In the genomic region with DNA sequence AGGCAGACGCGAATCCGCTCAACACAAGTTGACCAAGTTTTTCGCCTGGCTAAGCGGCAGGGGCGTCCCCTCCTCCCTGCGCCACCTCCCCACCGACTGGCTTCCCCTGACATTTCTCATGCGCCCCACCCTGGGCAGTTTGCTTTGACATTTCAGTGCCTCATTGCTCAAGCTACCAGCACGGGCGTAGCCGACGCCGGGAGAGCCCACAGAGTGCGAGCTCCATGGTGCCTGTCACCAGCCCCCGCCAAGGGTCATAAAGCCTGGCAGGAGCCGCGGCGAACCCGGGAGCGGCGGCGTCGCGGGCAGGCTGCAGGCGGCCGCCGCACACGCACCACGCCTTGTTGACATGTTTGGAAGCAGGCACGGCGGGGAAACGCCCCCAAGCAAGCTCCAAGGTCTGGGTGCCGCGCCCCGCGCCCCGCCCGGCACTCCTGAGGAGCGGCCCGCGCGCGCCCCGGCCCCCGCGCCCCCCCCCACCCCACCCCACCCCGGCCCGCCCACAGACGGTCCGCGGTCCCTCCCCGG, we compare ENCODE assay signal across 8 cellular contexts. TPM values are rescaled to one million over a fixed set of nuclear protein-coding genes. Genes with fewer than 3 reads are reported as not detected.
DNase-seq lines count a peak whose midpoint lies in the region; ATAC-seq and TF ChIP-seq lines count a peak whose summit lies in the region.

No MANE protein-coding gene starts in this region.

- dilution Hi-C loops in IMR-90 (cut with HindIII; ENCODE audit: low sequenced_read_pairs, unreplicated experiment) = no loop called here

- peaks cover 41% of the 10 kb centered on the region for H4K20me1 ChIP-seq in IMR-90 (ENCODE audit: insufficient read depth, low read length)

- ATAC-seq in GM21528 (IDR thresholded peaks at IDR 0.05; ENCODE audit: low FRiP score, unreplicated experiment) (peak; percentile 68), IMR-90 (ENCODE audit: low read depth) (peak; percentile 67)

- peak overlapping the region; percentile 94 for H3K27ac ChIP-seq in IMR-90 (ENCODE audit: insufficient read depth, low read length)
- H3K27ac ChIP-seq in SJSA1 = peak overlapping the region; percentile 95
- H3K27ac ChIP-seq in thyroid gland = peak overlapping the region; percentile 99 to 100 (median 100)

- H3K4me1 Mint-ChIP-seq in activated naive CD4-positive, alpha-beta T cell treated with anti-CD3 and anti-CD28 coated beads for 36 hours (ENCODE audit: low read depth) = peaks cover 49% of the 10 kb centered on the region
- peaks cover 62% of the 10 kb centered on the region for H3K4me1 Mint-ChIP-seq in osteocyte (ENCODE audit: unreplicated experiment)

- peak overlapping the region; percentile 92 for H2AK9ac ChIP-seq in IMR-90 (replicated peaks; ENCODE audit: low read depth, low read length, poor library complexity)

- peak overlapping the region; percentile 91 for H3K4me3 Mint-ChIP-seq in activated naive CD4-positive, alpha-beta T cell treated with anti-CD3 and anti-CD28 coated beads for 36 hours
- peak overlapping the region; percentile 96 for H3K4me3 Mint-ChIP-seq in osteocyte (ENCODE audit: unreplicated experiment)

- intact Hi-C loops in IMR-90 (cut with micrococcal nuclease) (loop anchor here (2.0 kb wide), 1 partner anchor 300 kb away; the partner anchor contains the start of gene MYCBP2), thyroid gland (cut with DNase I) (loop anchor here (5.0 kb wide), 1 partner anchor 34 kb away; the partner anchor contains the start of gene CLN5)
- intact Hi-C loops in activated naive CD4-positive, alpha-beta T cell treated with anti-CD3 and anti-CD28 coated beads for 36 hours (cut with micrococcal nuclease) = loop anchor here (2.0 to 10.0 kb wide), 5 partner anchors 140 to 1628 kb away; partner anchors contain the start of genes KCTD12, OBI1 and POU4F1

- H3K36me3 ChIP-seq in IMR-90 (ENCODE audit: control insufficient read depth, insufficient read depth, low read length) (0 out of 2 replicates have a peak, but pooled peaks cover 1% of the 10 kb centered on the region), SJSA1 (peaks cover 15% of the 10 kb centered on the region), thyroid gland (no peaks in the 10 kb centered on the region)

- H3K9me1 ChIP-seq in IMR-90 (ENCODE audit: insufficient read depth, low read length) = peaks cover 13% of the 10 kb centered on the region

- H3K9me3 ChIP-seq in IMR-90 (ENCODE audit: control insufficient read depth, insufficient read depth, low read length) = no peaks in the 10 kb centered on the region
- H3K9me3 ChIP-seq in SJSA1 (replicated peaks) = peaks cover 3% of the 10 kb centered on the region; the same call in 1 of the 2 replicates
- H3K9me3 ChIP-seq in thyroid gland = no peaks in the 10 kb centered on the region

- TF ChIP-seq RAD21 in IMR-90 (IDR thresholded peaks at IDR 0.05; ENCODE audit: low read length) = no peak

- H4K8ac ChIP-seq in IMR-90 (ENCODE audit: low read depth in 2 of 2, low read length in 2 of 2) = no peak overlapping the region; a peak in 1 of 4 replicates

- H3K56ac ChIP-seq in IMR-90 (ENCODE audit: extremely low read depth, insufficient read depth, low read length) = peak overlapping the region; percentile 71; the same call in 1 of the 2 replicates

- H3K4ac ChIP-seq in IMR-90 (ENCODE audit: low read depth, low read length) = 0 out of 2 replicates have a peak overlapping the region, but pooled peaks have one; percentile 1

- peaks cover 3% of the 10 kb centered on the region for H3K36me3 Mint-ChIP-seq in activated naive CD4-positive, alpha-beta T cell treated with anti-CD3 and anti-CD28 coated beads for 36 hours (ENCODE audit: low read depth)
- peaks cover 5% of the 10 kb centered on the region for H3K36me3 Mint-ChIP-seq in osteocyte (ENCODE audit: unreplicated experiment)

- BruUV-seq in IMR-90 (replicated peaks; lab: Mats Ljungman, UMichigan) = no TSS peak

- H3K14ac ChIP-seq in IMR-90 (replicated peaks; ENCODE audit: low read depth, low read length) = no peak overlapping the region; the same call in 1 of the 2 replicates

- POLR2A ChIA-PET in IMR-90 (lab: Charles Lee; ENCODE audit: unreplicated experiment) = no interaction called here

- H3K79me1 ChIP-seq in IMR-90 (ENCODE audit: low read depth in 1 of 2, low read length in 2 of 2) = peaks cover 9 to 37% of the 10 kb centered on the region in 2 experiments

- no peak overlapping the region for H2BK20ac ChIP-seq in IMR-90 (ENCODE audit: low read depth, low read length)

- DNase-seq in DMS79 treated with DMSO at 0.1 percent for 48 hours (lab: John Stamatoyannopoulos, UW) (peak; percentile 19), IMR-90 (peak; percentile 37), SJSA1 (ENCODE audit: low read depth in 1 of 2, low spot score in 2 of 2) (peak; percentile 59 to 77), glomerular visceral epithelial cell (ENCODE audit: extremely low spot score) (peak; percentile 62), osteocyte (ENCODE audit: extremely low spot score, unreplicated experiment) (peak; percentile 85), thyroid gland (peak; percentile 86 to 88)
- DNase-seq in activated naive CD4-positive, alpha-beta T cell treated with anti-CD3 and anti-CD28 coated beads for 36 hours = peak; percentile 83

- no peak overlapping the region for H4K5ac ChIP-seq in IMR-90 (ENCODE audit: low read depth, low read length)

- peak overlapping the region; percentile 99 for H3K4me2 ChIP-seq in IMR-90 (ENCODE audit: low read depth, low read length)

- H2BK15ac ChIP-seq in IMR-90 (ENCODE audit: low read depth, low read length) = no peak overlapping the region

- peak overlapping the region; percentile 36; the same call in 1 of the 2 replicates for H2AK5ac ChIP-seq in IMR-90 (ENCODE audit: low read depth, low read length)

- H2BK120ac ChIP-seq in IMR-90 (ENCODE audit: low read depth, low read length) = no peak overlapping the region

- in situ Hi-C loops in IMR-90 (cut with MboI; ENCODE audit: low sequenced_read_pairs) = no loop called here

- H3K27ac Mint-ChIP-seq in activated naive CD4-positive, alpha-beta T cell treated with anti-CD3 and anti-CD28 coated beads for 36 hours = peak overlapping the region; percentile 87
- peak overlapping the region; percentile 86 for H3K27ac Mint-ChIP-seq in osteocyte (ENCODE audit: unreplicated experiment)

- CTCF ChIA-PET in IMR-90 (lab: Yijun Ruan, JAX) = interaction anchor here (0.6 to 1.5 kb wide), 2 partner anchors 13 to 29 kb away, joined by 3 read pairs; no protein-coding TSS in a partner anchor
- CTCF ChIA-PET in activated naive CD4-positive, alpha-beta T cell treated with anti-CD3 and anti-CD28 coated beads for 36 hours (lab: Charles Lee) = interaction anchor here (0.5 to 2.7 kb wide), 8 partner anchors 8 to 452 kb away, joined by 3 to 10 read pairs (median 4); no protein-coding TSS in a partner anchor

- H3K9ac ChIP-seq in IMR-90 (ENCODE audit: low read depth, low read length) = peak overlapping the region; percentile 86

- 0 out of 2 replicates have a peak overlapping the region, but pooled peaks have one; percentile 30 for H3K18ac ChIP-seq in IMR-90 (ENCODE audit: low read depth, low read length)

- peaks cover 15% of the 10 kb centered on the region for H3K4me1 ChIP-seq in IMR-90 (ENCODE audit: control insufficient read depth, insufficient read depth, low read length)
- peaks cover 24% of the 10 kb centered on the region for H3K4me1 ChIP-seq in SJSA1 (replicated peaks)
- H3K4me1 ChIP-seq in thyroid gland = peaks cover 38 to 44% of the 10 kb centered on the region in 2 donors

- H3K27me3 ChIP-seq in IMR-90 (ENCODE audit: control insufficient read depth, insufficient read depth, low read length) = no peaks in the 10 kb centered on the region
- no peaks in the 10 kb centered on the region for H3K27me3 ChIP-seq in SJSA1 (replicated peaks)
- H3K27me3 ChIP-seq in thyroid gland = no peaks in the 10 kb centered on the region

- H3K27me3 Mint-ChIP-seq in activated naive CD4-positive, alpha-beta T cell treated with anti-CD3 and anti-CD28 coated beads for 36 hours (ENCODE audit: low read depth) = no peaks in the 10 kb centered on the region
- H3K27me3 Mint-ChIP-seq in osteocyte (ENCODE audit: unreplicated experiment) = no peaks in the 10 kb centered on the region

- H2AFZ ChIP-seq in IMR-90 (replicated peaks; ENCODE audit: low read length, poor library complexity) = peak overlapping the region; percentile 97

- peak overlapping the region; percentile 93 for H3K4me3 ChIP-seq in IMR-90 (ENCODE audit: insufficient read depth, low read depth, low read length)
- H3K4me3 ChIP-seq in SJSA1 = peak overlapping the region; percentile 100
- H3K4me3 ChIP-seq in thyroid gland (replicated peaks in 1 of 3) = peak overlapping the region; percentile 41 to 96 (median 63)

- no peak for TF ChIP-seq POLR2A in IMR-90 (IDR thresholded peaks at IDR 0.05; ENCODE audit: low read depth, low read length)
- TF ChIP-seq POLR2A in thyroid gland (IDR thresholded peaks at IDR 0.05) = peak in 1 of 2 donors; percentile 45

- no peaks in the 10 kb centered on the region for H3K9me3 Mint-ChIP-seq in activated naive CD4-positive, alpha-beta T cell treated with anti-CD3 and anti-CD28 coated beads for 36 hours
- no peaks in the 10 kb centered on the region for H3K9me3 Mint-ChIP-seq in osteocyte (ENCODE audit: unreplicated experiment)

- WGBS in IMR-90 (ENCODE audit: extremely low coverage in 2 of 2, insufficient read length in 1 of 2), 2 experiments = 1% methylated on average over 11 of the region's 53 CpGs; no CpG with 5 or more reads in 1 of the 2 experiments
- 0 to 1% methylated on average over 14 to 17 of the region's 53 CpGs for WGBS in thyroid gland, 2 donors

- H2BK5ac ChIP-seq in IMR-90 (ENCODE audit: low read depth, low read length, poor library complexity, severe bottlenecking) = peak overlapping the region; percentile 93

- TF ChIP-seq CTCF in IMR-90 (conservative IDR thresholded peaks at IDR 0.05; ENCODE audit: low read depth, low read length) = no peak
- no peak for TF ChIP-seq CTCF in osteocyte (IDR thresholded peaks at IDR 0.05)
- TF ChIP-seq CTCF in thyroid gland (IDR thresholded peaks at IDR 0.05) = peak in 1 of 6 experiments; percentile 5

- peak overlapping the region; percentile 58 for H3K23ac ChIP-seq in IMR-90 (ENCODE audit: low read depth, low read length)

- no peak overlapping the region for H4K91ac ChIP-seq in IMR-90 (ENCODE audit: insufficient read depth, low read depth, low read length)

RNA-seq across cellular contexts. Expression of gene FBXL3, which starts 0.6 kb away (rescaled TPM):
- 43.6 and 51.1 TPM in 2 replicates for total RNA-seq in IMR-90 (2012; rRNA removed)
- polyA plus RNA-seq in IMR-90 (2012; rRNA removed) = 12.7 and 15.3 TPM in 2 replicates
- 13.3 and 19.0 TPM in 2 replicates for polyA plus RNA-seq in IMR-90 (2012; cell fraction: cytosol; rRNA removed)
- 5.5 and 12.4 TPM in 2 replicates for polyA plus RNA-seq in IMR-90 (2012; cell fraction: nucleus; rRNA removed; ENCODE audit: low replicate concordance)
- total RNA-seq in SJSA1 (2014; rRNA removed; shearing (Covaris generic)) = 38.3 and 57.5 TPM in 2 replicates
- 10 to 100 TPM; 27.1 to 27.4 TPM for total RNA-seq in activated naive CD4-positive, alpha-beta T cell treated with anti-CD3 and anti-CD28 coated beads for 36 hours
- total RNA-seq in osteocyte = 43.0 and 43.6 TPM in 2 replicates
- total RNA-seq in thyroid gland = 100 to 1,000 TPM; 144 to 164 (median 155) TPM

RNA-seq across cellular contexts. Expression of gene CLN5, which starts 34.4 kb away (rescaled TPM):
- total RNA-seq in IMR-90 (2012; rRNA removed) (15.1 and 22.8 TPM in 2 replicates), osteocyte (42.3 and 43.3 TPM in 2 replicates), thyroid gland (100 to 1,000 TPM in 3 of 4 donors, 10 to 100 TPM in 1; 89.2 to 204 (median 173) TPM)
- 9.7 and 11.3 TPM in 2 replicates for polyA plus RNA-seq in IMR-90 (2012; rRNA removed)
- polyA plus RNA-seq in IMR-90 (2012; cell fraction: cytosol; rRNA removed) = 3.9 and 5.7 TPM in 2 replicates
- polyA plus RNA-seq in IMR-90 (2012; cell fraction: nucleus; rRNA removed; ENCODE audit: low replicate concordance) = 8.2 and 17.8 TPM in 2 replicates
- 25.3 and 25.9 TPM in 2 replicates for total RNA-seq in SJSA1 (2014; rRNA removed; shearing (Covaris generic))
- total RNA-seq in activated naive CD4-positive, alpha-beta T cell treated with anti-CD3 and anti-CD28 coated beads for 36 hours = 10 to 100 TPM; 13.6 to 14.6 TPM

Comparison
In these comparisons a context has a peak if more than half of its experiments do, and no peak if none do; other contexts are left out.
1. Peak in every context shown above with its lines: DNase-seq, ATAC-seq, H3K4me3 ChIP-seq and H3K27ac ChIP-seq.
2. DNase-seq: peak in every context shown above with its lines; median percentile 87 in thyroid gland; 85 in osteocyte; 83 in activated naive CD4-positive, alpha-beta T cell treated with anti-CD3 and anti-CD28 coated beads for 36 hours; 68 in SJSA1; 62 in glomerular visceral epithelial cell; 37 in IMR-90; 19 in DMS79 treated with DMSO at 0.1 percent for 48 hours.